In the genomic region with DNA sequence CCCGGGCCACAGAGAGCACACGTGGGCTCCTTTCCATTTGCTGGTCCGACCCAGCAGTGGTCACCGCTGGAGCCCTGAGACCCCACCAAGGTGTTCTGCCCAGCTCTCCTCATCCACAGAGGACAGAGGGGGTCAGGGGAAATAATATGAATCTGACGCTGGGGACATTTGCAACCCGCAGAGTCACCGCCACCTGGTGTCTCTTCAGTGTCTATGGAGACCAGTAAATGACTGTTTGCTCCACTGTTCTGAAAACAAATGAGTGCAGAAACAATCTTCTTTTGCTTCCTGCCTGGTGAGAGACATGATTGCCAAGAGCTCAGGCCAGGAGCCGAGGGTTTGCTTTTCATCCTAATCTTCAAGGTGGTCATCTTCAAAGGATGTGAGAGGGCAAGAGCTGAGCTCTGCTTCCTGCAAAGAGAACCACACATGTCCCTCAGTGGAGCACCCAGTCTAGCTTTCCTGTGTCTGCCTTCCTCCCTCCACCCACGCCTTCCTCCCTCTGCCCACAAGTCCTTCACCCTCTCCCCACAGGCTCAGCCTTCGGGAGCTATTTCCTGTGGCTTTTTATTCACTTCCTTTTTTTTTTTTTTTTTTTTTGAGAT, we compare ENCODE assay signal across 8 cellular contexts. TPM values are rescaled to one million over a fixed set of nuclear protein-coding genes. Genes with fewer than 3 reads are reported as not detected.
A peak's percentile ranks its signal among the peaks of the same experiment; 100 is the strongest.
DNase-seq lines count a peak whose midpoint lies in the region; ATAC-seq, FAIRE-seq and TF ChIP-seq lines count a peak whose summit lies in the region.

No MANE protein-coding gene starts in this region.

- H3K4me1 ChIP-seq in colonic mucosa: no peaks in the 10 kb centered on the region
- H3K4me1 ChIP-seq in small intestine (ENCODE audit: control insufficient read depth in 2 of 2, insufficient read depth in 1 of 2, low read depth in 1 of 2, low read length in 1 of 2): peaks cover 2 to 4% of the 10 kb centered on the region in 2 donors
- H3K4me1 ChIP-seq in SJCRH30: peaks cover 13% of the 10 kb centered on the region

- H3K27ac ChIP-seq in KOPT-K1 (ENCODE audit: low read depth, low read length, poor library complexity, severe bottlenecking) (peak overlapping the region; percentile 92), colonic mucosa (no peak overlapping the region), small intestine (ENCODE audit: low read depth in 1 of 2, low read length in 1 of 2) (peak overlapping the region in 1 of 2 donors; percentile 82), SJCRH30 (no peak overlapping the region)

- H3K36me3 ChIP-seq in KOPT-K1 (ENCODE audit: insufficient read depth, low read length) (no peaks in the 10 kb centered on the region), colonic mucosa (no peaks in the 10 kb centered on the region), small intestine (ENCODE audit: control insufficient read depth in 2 of 2, insufficient read depth in 2 of 2, low read length in 2 of 2) (no peaks in the 10 kb centered on the region), SJCRH30 (no peaks in the 10 kb centered on the region)

- H3K27me3 ChIP-seq in colonic mucosa: no peaks in the 10 kb centered on the region
- H3K27me3 ChIP-seq in small intestine (ENCODE audit: control insufficient read depth in 2 of 2, insufficient read depth in 2 of 2, low read length in 2 of 2): no peaks in the 10 kb centered on the region
- no peaks in the 10 kb centered on the region for H3K27me3 ChIP-seq in SJCRH30

- peak overlapping the region in 1 of 2 donors; percentile 12 for H3K9ac ChIP-seq in colonic mucosa (ENCODE audit: low read depth in 2 of 2, low read length in 2 of 2)

- 65 to 75% (median 68%) methylated on average over 10 of the region's 10 CpGs for WGBS in small intestine, 3 donors

- H3K9me3 ChIP-seq in KOPT-K1 (ENCODE audit: insufficient read depth, low read length, poor library complexity, severe bottlenecking) (no peaks in the 10 kb centered on the region), colonic mucosa (no peaks in the 10 kb centered on the region), small intestine (ENCODE audit: control insufficient read depth, low read depth) (no peaks in the 10 kb centered on the region), SJCRH30 (replicated peaks) (no peaks in the 10 kb centered on the region)

- no peak for FAIRE-seq in small intestine (lab: Jason Lieb, UNC)

- H3K4me3 ChIP-seq in colonic mucosa (no peak overlapping the region), small intestine (ENCODE audit: low read depth in 1 of 2, low read length in 2 of 2) (no peak overlapping the region), SJCRH30 (no peak overlapping the region)

- ATAC-seq in HG03039 (IDR thresholded peaks at IDR 0.05; ENCODE audit: unreplicated experiment) (no peak), HG03521 (IDR thresholded peaks at IDR 0.05; ENCODE audit: unreplicated experiment) (no peak)

- DNase-seq in GDM1 (lab: John Stamatoyannopoulos, UW): peak; percentile 92
- peak; percentile 46 for DNase-seq in T-helper 22 cell (ENCODE audit: low read depth)
- peak; percentile 33 for DNase-seq in colonic mucosa
- DNase-seq in small intestine: peak; percentile 12
- DNase-seq in SJCRH30: no peak

- no peak for TF ChIP-seq CTCF in colonic mucosa (IDR thresholded peaks at IDR 0.05)

- intact Hi-C loops in colonic mucosa (cut with DNase I): no loop called here

RNA-seq across cellular contexts. Expression of gene KLHDC4, which starts 14.7 kb away (rescaled TPM):
- 10 to 100 TPM; 21.8 to 79.4 TPM for total RNA-seq in colonic mucosa
- 10 to 100 TPM; 25.9 to 35.1 (median 28.1) TPM for polyA plus RNA-seq in small intestine
- 19.2 and 25.9 TPM in 2 replicates for total RNA-seq in SJCRH30 (2014; rRNA removed; shearing (Covaris generic))

Comparison
In these comparisons a context has a peak if more than half of its experiments do, and no peak if none do; other contexts are left out.
1. DNase-seq: peak in GDM1 (single experiment), T-helper 22 cell (single experiment), colonic mucosa (single experiment) and small intestine (single experiment); none in SJCRH30 (0 of 2).